8 cellular contexts compared by ENCODE assay signal in the genomic region with DNA sequence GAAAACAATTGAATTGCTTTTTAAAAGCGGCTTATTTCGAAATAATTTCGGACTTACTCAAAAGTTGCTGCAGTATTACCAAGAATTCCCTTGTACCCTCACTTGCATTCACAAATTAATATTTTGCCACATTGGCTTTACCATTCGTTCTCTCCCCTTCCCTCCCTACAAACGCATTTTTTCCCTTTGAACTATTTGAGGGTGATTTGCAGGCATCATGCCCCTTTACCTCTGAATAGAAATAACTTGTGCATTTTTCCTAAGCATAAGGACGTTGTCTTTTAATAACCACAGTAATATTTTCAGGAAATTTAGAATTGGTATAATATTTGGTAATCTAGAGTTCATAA. TPM values are rescaled to one million over a fixed set of nuclear protein-coding genes. Genes with fewer than 3 reads are reported as not detected.
DNase-seq lines count a peak whose midpoint lies in the region; ATAC-seq and TF ChIP-seq lines count a peak whose summit lies in the region.

No MANE protein-coding gene starts in this region.

- ATAC-seq in activated B cell treated with CpG ODN at 0.5 μM for 24 hours (ENCODE audit: low read depth) (no peak), HG03354 (IDR thresholded peaks at IDR 0.05; ENCODE audit: poor library complexity, severe bottlenecking, unreplicated experiment) (no peak), HG03135 (IDR thresholded peaks at IDR 0.05; ENCODE audit: unreplicated experiment) (no peak), GM18861 (IDR thresholded peaks at IDR 0.05; ENCODE audit: unreplicated experiment) (no peak)
- no peak for ATAC-seq in stimulated activated naive CD8-positive, alpha-beta T cell treated with anti-CD3 and anti-CD28 coated beads, Interleukin-15, amount 100 ng/mL, for 72 hours

- H3K27ac Mint-ChIP-seq in activated B cell treated with CpG ODN at 0.5 μM for 24 hours: peak overlapping the region; percentile 22
- peak overlapping the region; percentile 50 to 86 for H3K27ac Mint-ChIP-seq in stimulated activated naive CD8-positive, alpha-beta T cell treated with anti-CD3 and anti-CD28 coated beads, Interleukin-15, amount 100 ng/mL, for 72 hours

- peaks cover 13% of the 10 kb centered on the region for H3K36me3 ChIP-seq in iPS-15b (ENCODE audit: control insufficient read depth, insufficient read depth, low read length)

- H3K27me3 Mint-ChIP-seq in activated B cell treated with CpG ODN at 0.5 μM for 24 hours: no peaks in the 10 kb centered on the region
- H3K27me3 Mint-ChIP-seq in stimulated activated naive CD8-positive, alpha-beta T cell treated with anti-CD3 and anti-CD28 coated beads, Interleukin-15, amount 100 ng/mL, for 72 hours: no peaks in the 10 kb centered on the region

- peak overlapping the region; percentile 94 for H3K9ac ChIP-seq in iPS-15b (ENCODE audit: low read depth, low read length)

- H3K4me1 ChIP-seq in iPS-15b (ENCODE audit: control insufficient read depth, insufficient read depth, low read length): peaks cover 5% of the 10 kb centered on the region

- H3K4me3 ChIP-seq in iPS-15b (ENCODE audit: low read depth, low read length): peak overlapping the region; percentile 78

- peak overlapping the region; percentile 99 for H3K4me3 Mint-ChIP-seq in activated B cell treated with CpG ODN at 0.5 μM for 24 hours
- H3K4me3 Mint-ChIP-seq in stimulated activated naive CD8-positive, alpha-beta T cell treated with anti-CD3 and anti-CD28 coated beads, Interleukin-15, amount 100 ng/mL, for 72 hours: peak overlapping the region; percentile 81 to 94

- POLR2A ChIA-PET in activated B cell treated with CpG ODN at 0.5 μM for 24 hours (lab: Charles Lee): interaction anchor here (0.8 to 2.6 kb wide), 2 partner anchors 10 to 68 kb away, joined by 3 to 19 read pairs; partner anchors contain the start of gene RANBP2

- H3K36me3 Mint-ChIP-seq in activated B cell treated with CpG ODN at 0.5 μM for 24 hours (ENCODE audit: low read depth): peaks cover 39% of the 10 kb centered on the region

- no peak for TF ChIP-seq CTCF in activated B cell treated with CpG ODN at 0.5 μM for 24 hours (IDR thresholded peaks at IDR 0.05)

- CTCF ChIA-PET in activated B cell treated with CpG ODN at 0.5 μM for 24 hours (lab: Charles Lee): no interaction called here

- peaks cover 20% of the 10 kb centered on the region for H3K4me1 Mint-ChIP-seq in activated B cell treated with CpG ODN at 0.5 μM for 24 hours
- H3K4me1 Mint-ChIP-seq in stimulated activated naive CD8-positive, alpha-beta T cell treated with anti-CD3 and anti-CD28 coated beads, Interleukin-15, amount 100 ng/mL, for 72 hours: peaks cover 14% of the 10 kb centered on the region

- DNase-seq in NCI-H2227 treated with DMSO at 0.1 percent for 48 hours (lab: John Stamatoyannopoulos, UW) (peak; percentile 44), NCI-H2227 (lab: John Stamatoyannopoulos, UW; ENCODE audit: unreplicated experiment) (no peak), activated B cell treated with CpG ODN at 0.5 μM for 24 hours (no peak)
- DNase-seq in stimulated activated naive CD8-positive, alpha-beta T cell treated with anti-CD3 and anti-CD28 coated beads, Interleukin-15, amount 100 ng/mL, for 72 hours: no peak

- intact Hi-C loops in activated B cell treated with CpG ODN at 0.5 μM for 24 hours (cut with micrococcal nuclease): loop anchor here (2.0 to 5.0 kb wide), 2 partner anchors 255 to 338 kb away; partner anchors contain the start of genes GCC2 and LIMS1

- no peaks in the 10 kb centered on the region for H3K9me3 Mint-ChIP-seq in activated B cell treated with CpG ODN at 0.5 μM for 24 hours
- no peaks in the 10 kb centered on the region for H3K9me3 Mint-ChIP-seq in stimulated activated naive CD8-positive, alpha-beta T cell treated with anti-CD3 and anti-CD28 coated beads, Interleukin-15, amount 100 ng/mL, for 72 hours

- H3K9me3 ChIP-seq in iPS-15b (ENCODE audit: control insufficient read depth, insufficient read depth, low read length): no peaks in the 10 kb centered on the region

- no peaks in the 10 kb centered on the region for H3K27me3 ChIP-seq in iPS-15b (ENCODE audit: control insufficient read depth, insufficient read depth, low read length)

RNA-seq across cellular contexts. Expression of gene CCDC138, which starts 0.6 kb away (rescaled TPM):
- total RNA-seq in activated B cell treated with CpG ODN at 0.5 μM for 24 hours: 10.3 and 10.6 TPM in 2 replicates
